Comparison of ENCODE assay signal across 17 cellular contexts in genomic region chr20:17889226-17889625, GRCh38.
DNase-seq lines count a peak whose midpoint lies in the region; ATAC-seq and TF ChIP-seq lines count a peak whose summit lies in the region.
"Had no signal": no experiment of that assay in that cellular context is flagged by ENCODE, and none has a peak within 500 bp of the region (broad histone marks: within the 10 kb centered on the region; RNA-seq: fewer than 3 reads in every experiment).

No MANE protein-coding gene starts in this region.

- no peak overlapping the region for H3K4ac ChIP-seq in H9 (ENCODE audit: low read depth, low read length)

- H3K27me3 Mint-ChIP-seq in H9 (ENCODE audit: low read depth) = no peaks in the 10 kb centered on the region; the same call in none of the 2 replicates
- peaks cover 12% of the 10 kb centered on the region for H3K27me3 Mint-ChIP-seq in progenitor cell of endocrine pancreas

- no peak overlapping the region for H3K14ac ChIP-seq in H9 (ENCODE audit: insufficient read depth, low read length)

- H3K36me3 Mint-ChIP-seq in H9 (ENCODE audit: insufficient read depth in 1 of 3, low read depth in 3 of 3) (peaks cover 10 to 23% (median 12%) of the 10 kb centered on the region in 3 experiments; a peak in 6 of 7 replicates), progenitor cell of endocrine pancreas (ENCODE audit: insufficient read depth) (peaks cover 5% of the 10 kb centered on the region)

- H2BK15ac ChIP-seq in H9 (ENCODE audit: low read depth, low read length) = no peak overlapping the region

- WGBS in H9 (ENCODE audit: extremely low coverage, insufficient read length, low lambda C conversion rate) = no CpG with 5 or more reads among the region's 1 CpG

- H2BK12ac ChIP-seq in H9 (ENCODE audit: insufficient read length, low read depth, low read length) = no peak overlapping the region

- H3K27ac ChIP-seq in 22Rv1 (no peak overlapping the region), H9 (ENCODE audit: insufficient read length, low read depth, low read length) (no peak overlapping the region)
- H3K27ac ChIP-seq: esophagus muscularis mucosa, PC-9, prostate gland, uterus had no signal

- no peak overlapping the region for H2AFZ ChIP-seq in H9 (ENCODE audit: low read length)
- H2AFZ ChIP-seq: PC-9 had no signal

- no peak overlapping the region for H3K56ac ChIP-seq in H9 (ENCODE audit: insufficient read length, low read depth, low read length)

- H2BK20ac ChIP-seq in H9 (ENCODE audit: low read depth, low read length, poor library complexity, severe bottlenecking) = no peak overlapping the region

- no peak overlapping the region for H2BK5ac ChIP-seq in H9 (ENCODE audit: insufficient read length, low read length)

- no peak for ATAC-seq in HG02571 (IDR thresholded peaks at IDR 0.05; ENCODE audit: unreplicated experiment)
- no peak for ATAC-seq in GM19463 (IDR thresholded peaks at IDR 0.05; ENCODE audit: unreplicated experiment)
- ATAC-seq: naive thymus-derived CD8-positive, alpha-beta T cell; stimulated activated naive CD8-positive, alpha-beta T cell treated with anti-CD3 and anti-CD28 coated beads, Interleukin-15, amount 100 ng/mL, for 72 hours had no signal

- H4K20me1 ChIP-seq in H9 (ENCODE audit: control insufficient read depth, insufficient read depth, insufficient read length) = no peaks in the 10 kb centered on the region

- H4K8ac ChIP-seq in H9 (replicated peaks; ENCODE audit: insufficient read length, low read depth, low read length) = no peak overlapping the region

- H3K27ac Mint-ChIP-seq in H9 = no peak overlapping the region
- no peak overlapping the region for H3K27ac Mint-ChIP-seq in progenitor cell of endocrine pancreas
- H3K27ac Mint-ChIP-seq: naive thymus-derived CD8-positive, alpha-beta T cell; stimulated activated naive CD8-positive, alpha-beta T cell treated with anti-CD3 and anti-CD28 coated beads, Interleukin-15, amount 100 ng/mL, for 72 hours had no signal

- H3K9me3 Mint-ChIP-seq in H9 (peaks cover 20 to 33% of the 10 kb centered on the region in 2 experiments), progenitor cell of endocrine pancreas (ENCODE audit: low read depth) (peaks cover 27% of the 10 kb centered on the region)

- TF ChIP-seq CTCF in 22Rv1 (IDR thresholded peaks at IDR 0.05) (0 out of 2 replicates have a peak, but pooled peaks have one; percentile 8), H9 (conservative IDR thresholded peaks at IDR 0.05) (peak; percentile 12; the same call in 1 of the 3 replicates), progenitor cell of endocrine pancreas (IDR thresholded peaks at IDR 0.05; ENCODE audit: unreplicated experiment) (no peak)

- no peak for DNase-seq in H9
- peak; percentile 32 for DNase-seq in adipocyte (ENCODE audit: low read depth)
- DNase-seq in fibroblast of peridontal ligament (ENCODE audit: extremely low read depth) = peak; percentile 71
- no peak for DNase-seq in progenitor cell of endocrine pancreas (ENCODE audit: low spot score, unreplicated experiment)
- DNase-seq in stimulated activated CD4-positive, alpha-beta T cell treated with anti-CD3 and anti-CD28 coated beads, Interleukin-4, amount 100 ng/mL, for 1 hour = no peak
- DNase-seq: Caco-2; naive thymus-derived CD8-positive, alpha-beta T cell; NCI-H187 treated with DMSO at 0.1 percent for 48 hours; NCI-H510A treated with DMSO at 0.1 percent for 48 hours; PC-9; stimulated activated naive CD8-positive, alpha-beta T cell treated with anti-CD3 and anti-CD28 coated beads, Interleukin-15, amount 100 ng/mL, for 72 hours; uterus had no signal

- peaks cover 3 to 4% of the 10 kb centered on the region in 2 experiments; a peak in 2 of 4 replicates for H3K4me1 Mint-ChIP-seq in H9
- H3K4me1 Mint-ChIP-seq in progenitor cell of endocrine pancreas (ENCODE audit: low read depth) = peaks cover 2% of the 10 kb centered on the region

- no peak overlapping the region for H3K23ac ChIP-seq in H9 (ENCODE audit: insufficient read length, low read depth, low read length)

- H4K5ac ChIP-seq in H9 (ENCODE audit: insufficient read length, low read depth, low read length) = no peak overlapping the region

- no peak overlapping the region for H3T11ph ChIP-seq in H9 (ENCODE audit: low read length)

- H3K4me3 Mint-ChIP-seq in H9 (no peak overlapping the region), progenitor cell of endocrine pancreas (ENCODE audit: low read depth) (no peak overlapping the region)
- H3K4me3 Mint-ChIP-seq: naive thymus-derived CD8-positive, alpha-beta T cell; stimulated activated naive CD8-positive, alpha-beta T cell treated with anti-CD3 and anti-CD28 coated beads, Interleukin-15, amount 100 ng/mL, for 72 hours had no signal

- H3K79me1 ChIP-seq in H9 (ENCODE audit: insufficient read depth, low read depth, low read length, poor library complexity, severe bottlenecking) = no peaks in the 10 kb centered on the region

- no peaks in the 10 kb centered on the region for H3K79me2 ChIP-seq in H9 (ENCODE audit: insufficient read depth, low read length)

- no peak overlapping the region for H3K18ac ChIP-seq in H9 (ENCODE audit: insufficient read length, low read depth, low read length)

- no peak overlapping the region for H3K4me2 ChIP-seq in H9 (ENCODE audit: insufficient read depth, insufficient read length, low read length)
- H3K4me2 ChIP-seq: PC-9 had no signal

- no peaks in the 10 kb centered on the region for H3K23me2 ChIP-seq in H9 (ENCODE audit: insufficient read length, low read depth, low read length, poor library complexity, severe bottlenecking)

- H3K27me3 ChIP-seq in H9 (ENCODE audit: insufficient read depth, low read length) (no peaks in the 10 kb centered on the region), adipocyte (replicated peaks; ENCODE audit: control insufficient read depth, insufficient read depth, low read length) (peaks cover 5% of the 10 kb centered on the region)
- H3K27me3 ChIP-seq: esophagus muscularis mucosa, uterus had no signal

- no peaks in the 10 kb centered on the region for H3K4me1 ChIP-seq in H9 (ENCODE audit: insufficient read depth, low read length)
- peaks cover 3% of the 10 kb centered on the region for H3K4me1 ChIP-seq in adipocyte (ENCODE audit: control insufficient read depth, insufficient read depth, low read length)
- H3K4me1 ChIP-seq: Caco-2, prostate gland, uterus had no signal

- no peak overlapping the region for H3K4me3 ChIP-seq in adipocyte (ENCODE audit: low read length)
- H3K4me3 ChIP-seq: esophagus muscularis mucosa, PC-9, prostate gland, uterus had no signal

- no peak overlapping the region for H3K9ac ChIP-seq in H9 (ENCODE audit: extremely low read depth, insufficient read length, low read length)
- H3K9ac ChIP-seq in adipocyte (ENCODE audit: low read length) = no peak overlapping the region

- no peaks in the 10 kb centered on the region for H3K36me3 ChIP-seq in adipocyte (ENCODE audit: control insufficient read depth, insufficient read depth, low read length, severe bottlenecking)
- H3K36me3 ChIP-seq: esophagus muscularis mucosa, prostate gland, uterus had no signal

- H2BK120ac ChIP-seq in H9 (ENCODE audit: low read depth, low read length, poor library complexity, severe bottlenecking) = no peak overlapping the region

- no peak overlapping the region for H4K91ac ChIP-seq in H9 (ENCODE audit: insufficient read length, low read depth, low read length)

- H2AK5ac ChIP-seq in H9 (ENCODE audit: insufficient read length, low read length) = no peak overlapping the region

- H3K9me3 ChIP-seq in H9 (ENCODE audit: control insufficient read depth, low read depth, low read length) = peaks cover 6% of the 10 kb centered on the region
- no peaks in the 10 kb centered on the region for H3K9me3 ChIP-seq in adipocyte (ENCODE audit: control insufficient read depth, low read length)
- H3K9me3 ChIP-seq: prostate gland, uterus had no signal

Comparison
In these comparisons a context has a peak if more than half of its experiments do, and no peak if none do; other contexts are left out.
1. DNase-seq: peak in adipocyte (single experiment) and fibroblast of peridontal ligament (single experiment); none in H9 (single experiment), progenitor cell of endocrine pancreas (single experiment) and stimulated activated CD4-positive, alpha-beta T cell treated with anti-CD3 and anti-CD28 coated beads, Interleukin-4, amount 100 ng/mL, for 1 hour (single experiment).